Comparison of ENCODE assay signal across 1 cellular context in the genomic region with DNA sequence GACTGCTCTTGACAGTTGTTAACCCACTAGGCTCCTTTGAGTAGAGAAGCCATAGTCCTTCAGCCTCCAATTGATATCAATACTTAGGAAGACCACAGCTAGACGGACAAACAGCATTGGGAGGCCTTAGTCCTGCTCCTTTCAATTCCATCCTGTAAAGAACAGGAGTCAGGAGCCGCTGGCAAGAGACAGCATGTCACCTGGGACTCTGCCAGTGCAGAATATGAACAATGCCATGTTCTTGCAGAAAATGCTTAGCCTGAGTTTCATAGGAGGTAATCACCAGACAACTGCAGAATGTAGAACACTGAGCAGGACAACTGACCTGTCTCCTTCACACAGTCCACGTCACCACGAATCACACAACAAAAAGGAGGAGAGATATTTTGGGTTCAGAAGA. TPM values are rescaled to one million over a fixed set of nuclear protein-coding genes. Genes with fewer than 3 reads are reported as not detected.
"Had no signal": no experiment of that assay in that cellular context is flagged by ENCODE, and none has a peak within 500 bp of the region (broad histone marks: within the 10 kb centered on the region; RNA-seq: fewer than 3 reads in every experiment).

No MANE protein-coding gene starts in this region.

RNA-seq across cellular contexts. Expression of a gene that starts 25.3 kb away (rescaled TPM):
- total RNA-seq: MCF 10A had no signal
